Comparison of ENCODE assay signal across 9 cellular contexts in genomic region chr15:92095691-92096090, GRCh38.
DNase-seq lines count a peak whose midpoint lies in the region; ATAC-seq and TF ChIP-seq lines count a peak whose summit lies in the region.
"Had no signal": no experiment of that assay in that cellular context is flagged by ENCODE, and none has a peak within 500 bp of the region (broad histone marks: within the 10 kb centered on the region; RNA-seq: fewer than 3 reads in every experiment).

No MANE protein-coding gene starts in this region.

- POLR2A ChIA-PET in CD4-positive, alpha-beta memory T cell (lab: Charles Lee; ENCODE audit: partially characterized antibody): interaction anchor here (0.8 to 1.0 kb wide), 2 partner anchors 289 to 619 kb away, joined by 3 read pairs; no protein-coding TSS in a partner anchor

- H3K27ac ChIP-seq in CD4-positive, alpha-beta memory T cell (ENCODE audit: low read depth, low read length): peak overlapping the region; percentile 33
- H3K27ac ChIP-seq in GM23338 (ENCODE audit: low read depth): no peak overlapping the region

- no peaks in the 10 kb centered on the region for H3K9me3 ChIP-seq in CD4-positive, alpha-beta memory T cell (ENCODE audit: control insufficient read depth in 1 of 2, low read length in 2 of 2)

- CTCF ChIA-PET in CD4-positive, alpha-beta memory T cell (lab: Charles Lee; ENCODE audit: partially characterized antibody): interaction anchor here (0.8 to 3.3 kb wide), 7 partner anchors 10 to 619 kb away, joined by 3 to 13 read pairs (median 6); no protein-coding TSS in a partner anchor

- H2AFZ ChIP-seq in GM23338: no peak overlapping the region

- no peak overlapping the region for H3K4me3 ChIP-seq in CD4-positive, alpha-beta memory T cell (ENCODE audit: low read length in 2 of 2)
- H3K4me3 ChIP-seq in GM23338: no peak overlapping the region

- H3K9me3 Mint-ChIP-seq in CD4-positive, alpha-beta memory T cell: peaks cover 0 to 2% (median 0%) of the 10 kb centered on the region in 8 donors
- no peaks in the 10 kb centered on the region for H3K9me3 Mint-ChIP-seq in GM23338
- H3K9me3 Mint-ChIP-seq: stimulated activated naive CD8-positive, alpha-beta T cell treated with anti-CD3 and anti-CD28 coated beads, Interleukin-15, Interleukin-2, amounts not matched to agents 100 ng/mL and 50 ng/mL, for 24 hours had no signal

- peak; percentile 43 to 64 (median 56) for DNase-seq in CD4-positive, alpha-beta memory T cell
- DNase-seq in GM19238 (ENCODE audit: insufficient read length, low spot score) (peak; percentile 44), UCSD-AML1 (lab: John Stamatoyannopoulos, UW; ENCODE audit: unreplicated experiment) (peak; percentile 42), GM23338 (ENCODE audit: low spot score) (no peak), DMS153 treated with DMSO at 0.1 percent for 48 hours (lab: John Stamatoyannopoulos, UW; ENCODE audit: unreplicated experiment) (no peak), cerebellar cortex (ENCODE audit: low spot score) (no peak)

- TF ChIP-seq CTCF in GM23338 (conservative IDR thresholded peaks at IDR 0.05; ENCODE audit: low read depth in 2 of 2): no peak

- H3K27me3 ChIP-seq in CD4-positive, alpha-beta memory T cell (ENCODE audit: insufficient read depth, low read length): no peaks in the 10 kb centered on the region
- H3K27me3 ChIP-seq in GM23338 (ENCODE audit: insufficient read depth): no peaks in the 10 kb centered on the region

- no peaks in the 10 kb centered on the region for H4K20me1 ChIP-seq in GM23338 (replicated peaks; ENCODE audit: insufficient read depth)

- H3F3A ChIP-seq in GM23338 (replicated peaks; ENCODE audit: low read depth): 0 out of 2 replicates have a peak, but pooled peaks cover 3% of the 10 kb centered on the region

- peaks cover 40% of the 10 kb centered on the region for H3K4me1 ChIP-seq in CD4-positive, alpha-beta memory T cell (ENCODE audit: insufficient read depth, low read length)
- no peaks in the 10 kb centered on the region; the same call in 1 of the 2 replicates for H3K4me1 ChIP-seq in GM23338 (ENCODE audit: insufficient read depth)

- peaks cover 10 to 19% of the 10 kb centered on the region in 2 donors for H3K36me3 Mint-ChIP-seq in CD4-positive, alpha-beta memory T cell
- H3K36me3 Mint-ChIP-seq in GM23338 (ENCODE audit: low read depth): peaks cover 5% of the 10 kb centered on the region; the same call in 2 of the 3 replicates

- ATAC-seq in HG03095 (IDR thresholded peaks at IDR 0.05; ENCODE audit: unreplicated experiment): peak; percentile 86
- no peak for ATAC-seq in HG03045 (IDR thresholded peaks at IDR 0.05; ENCODE audit: unreplicated experiment)
- no peak for ATAC-seq in GM23338

- H3K4me3 Mint-ChIP-seq in CD4-positive, alpha-beta memory T cell: peak overlapping the region in 7 of 8 donors; percentile 56 to 80 (median 67)
- H3K4me3 Mint-ChIP-seq in GM23338: no peak overlapping the region
- H3K4me3 Mint-ChIP-seq: stimulated activated naive CD8-positive, alpha-beta T cell treated with anti-CD3 and anti-CD28 coated beads, Interleukin-15, Interleukin-2, amounts not matched to agents 100 ng/mL and 50 ng/mL, for 24 hours had no signal

- peaks cover 48 to 78% (median 57%) of the 10 kb centered on the region in 4 donors for H3K4me1 Mint-ChIP-seq in CD4-positive, alpha-beta memory T cell
- peaks cover 26% of the 10 kb centered on the region for H3K4me1 Mint-ChIP-seq in GM23338

- H3K4me2 ChIP-seq in GM23338: no peak overlapping the region

- H3K27me3 Mint-ChIP-seq in CD4-positive, alpha-beta memory T cell: no peaks in the 10 kb centered on the region
- peaks cover 2% of the 10 kb centered on the region for H3K27me3 Mint-ChIP-seq in GM23338 (ENCODE audit: insufficient read depth, low read depth, poor library complexity)
- H3K27me3 Mint-ChIP-seq: stimulated activated naive CD8-positive, alpha-beta T cell treated with anti-CD3 and anti-CD28 coated beads, Interleukin-15, Interleukin-2, amounts not matched to agents 100 ng/mL and 50 ng/mL, for 24 hours had no signal

- no peaks in the 10 kb centered on the region for H3K9me2 ChIP-seq in GM23338 (ENCODE audit: insufficient read depth)

- no peaks in the 10 kb centered on the region for H3K36me3 ChIP-seq in CD4-positive, alpha-beta memory T cell (ENCODE audit: insufficient read depth, low read length)
- no peaks in the 10 kb centered on the region for H3K36me3 ChIP-seq in GM23338 (ENCODE audit: insufficient read depth)

- peak overlapping the region; percentile 84 to 97 (median 92) for H3K27ac Mint-ChIP-seq in CD4-positive, alpha-beta memory T cell
- H3K27ac Mint-ChIP-seq in GM23338: no peak overlapping the region
- H3K27ac Mint-ChIP-seq: stimulated activated naive CD8-positive, alpha-beta T cell treated with anti-CD3 and anti-CD28 coated beads, Interleukin-15, Interleukin-2, amounts not matched to agents 100 ng/mL and 50 ng/mL, for 24 hours had no signal

- intact Hi-C loops in CD4-positive, alpha-beta memory T cell (cut with micrococcal nuclease): no loop called here

- no peaks in the 10 kb centered on the region for H3K79me2 ChIP-seq in GM23338 (replicated peaks; ENCODE audit: insufficient read depth)

TF ChIP-seq in GM23338, 12 proteins besides CTCF, POLR2A, EP300 and RAD21 (continues in another document):
- TF ChIP-seq CREB1 (CRISPR knock-in tag; IDR thresholded peaks at IDR 0.05; ENCODE audit: low read depth): no peak
- TF ChIP-seq ZNF331 (CRISPR knock-in tag; IDR thresholded peaks at IDR 0.05; ENCODE audit: low read depth): no peak
- no peak for TF ChIP-seq STAT1 (IDR thresholded peaks at IDR 0.05; ENCODE audit: unreplicated experiment)
- TF ChIP-seq EZH2 (IDR thresholded peaks at IDR 0.05; ENCODE audit: low read depth, unreplicated experiment): no peak
- TF ChIP-seq, protein P1, sequence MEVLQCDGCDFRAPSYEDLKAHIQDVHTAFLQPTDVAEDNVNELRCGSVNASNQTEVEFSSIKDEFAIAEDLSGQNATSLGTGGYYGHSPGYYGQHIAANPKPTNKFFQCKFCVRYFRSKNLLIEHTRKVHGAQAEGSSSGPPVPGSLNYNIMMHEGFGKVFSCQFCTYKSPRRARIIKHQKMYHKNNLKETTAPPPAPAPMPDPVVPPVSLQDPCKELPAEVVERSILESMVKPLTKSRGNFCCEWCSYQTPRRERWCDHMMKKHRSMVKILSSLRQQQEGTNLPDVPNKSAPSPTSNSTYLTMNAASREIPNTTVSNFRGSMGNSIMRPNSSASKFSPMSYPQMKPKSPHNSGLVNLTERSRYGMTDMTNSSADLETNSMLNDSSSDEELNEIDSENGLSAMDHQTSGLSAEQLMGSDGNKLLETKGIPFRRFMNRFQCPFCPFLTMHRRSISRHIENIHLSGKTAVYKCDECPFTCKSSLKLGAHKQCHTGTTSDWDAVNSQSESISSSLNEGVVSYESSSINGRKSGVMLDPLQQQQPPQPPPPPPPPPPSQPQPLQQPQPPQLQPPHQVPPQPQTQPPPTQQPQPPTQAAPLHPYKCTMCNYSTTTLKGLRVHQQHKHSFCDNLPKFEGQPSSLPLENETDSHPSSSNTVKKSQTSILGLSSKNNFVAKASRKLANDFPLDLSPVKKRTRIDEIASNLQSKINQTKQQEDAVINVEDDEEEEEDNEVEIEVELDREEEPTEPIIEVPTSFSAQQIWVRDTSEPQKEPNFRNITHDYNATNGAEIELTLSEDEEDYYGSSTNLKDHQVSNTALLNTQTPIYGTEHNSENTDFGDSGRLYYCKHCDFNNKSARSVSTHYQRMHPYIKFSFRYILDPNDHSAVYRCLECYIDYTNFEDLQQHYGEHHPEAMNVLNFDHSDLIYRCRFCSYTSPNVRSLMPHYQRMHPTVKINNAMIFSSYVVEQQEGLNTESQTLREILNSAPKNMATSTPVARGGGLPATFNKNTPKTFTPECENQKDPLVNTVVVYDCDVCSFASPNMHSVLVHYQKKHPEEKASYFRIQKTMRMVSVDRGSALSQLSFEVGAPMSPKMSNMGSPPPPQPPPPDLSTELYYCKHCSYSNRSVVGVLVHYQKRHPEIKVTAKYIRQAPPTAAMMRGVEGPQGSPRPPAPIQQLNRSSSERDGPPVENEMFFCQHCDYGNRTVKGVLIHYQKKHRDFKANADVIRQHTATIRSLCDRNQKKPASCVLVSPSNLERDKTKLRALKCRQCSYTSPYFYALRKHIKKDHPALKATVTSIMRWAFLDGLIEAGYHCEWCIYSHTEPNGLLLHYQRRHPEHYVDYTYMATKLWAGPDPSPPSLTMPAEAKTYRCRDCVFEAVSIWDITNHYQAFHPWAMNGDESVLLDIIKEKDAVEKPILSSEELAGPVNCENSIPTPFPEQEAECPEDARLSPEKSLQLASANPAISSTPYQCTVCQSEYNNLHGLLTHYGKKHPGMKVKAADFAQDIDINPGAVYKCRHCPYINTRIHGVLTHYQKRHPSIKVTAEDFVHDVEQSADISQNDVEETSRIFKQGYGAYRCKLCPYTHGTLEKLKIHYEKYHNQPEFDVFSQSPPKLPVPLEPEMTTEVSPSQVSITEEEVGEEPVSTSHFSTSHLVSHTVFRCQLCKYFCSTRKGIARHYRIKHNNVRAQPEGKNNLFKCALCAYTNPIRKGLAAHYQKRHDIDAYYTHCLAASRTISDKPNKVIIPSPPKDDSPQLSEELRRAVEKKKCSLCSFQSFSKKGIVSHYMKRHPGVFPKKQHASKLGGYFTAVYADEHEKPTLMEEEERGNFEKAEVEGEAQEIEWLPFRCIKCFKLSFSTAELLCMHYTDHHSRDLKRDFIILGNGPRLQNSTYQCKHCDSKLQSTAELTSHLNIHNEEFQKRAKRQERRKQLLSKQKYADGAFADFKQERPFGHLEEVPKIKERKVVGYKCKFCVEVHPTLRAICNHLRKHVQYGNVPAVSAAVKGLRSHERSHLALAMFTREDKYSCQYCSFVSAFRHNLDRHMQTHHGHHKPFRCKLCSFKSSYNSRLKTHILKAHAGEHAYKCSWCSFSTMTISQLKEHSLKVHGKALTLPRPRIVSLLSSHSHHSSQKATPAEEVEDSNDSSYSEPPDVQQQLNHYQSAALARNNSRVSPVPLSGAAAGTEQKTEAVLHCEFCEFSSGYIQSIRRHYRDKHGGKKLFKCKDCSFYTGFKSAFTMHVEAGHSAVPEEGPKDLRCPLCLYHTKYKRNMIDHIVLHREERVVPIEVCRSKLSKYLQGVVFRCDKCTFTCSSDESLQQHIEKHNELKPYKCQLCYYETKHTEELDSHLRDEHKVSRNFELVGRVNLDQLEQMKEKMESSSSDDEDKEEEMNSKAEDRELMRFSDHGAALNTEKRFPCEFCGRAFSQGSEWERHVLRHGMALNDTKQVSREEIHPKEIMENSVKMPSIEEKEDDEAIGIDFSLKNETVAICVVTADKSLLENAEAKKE (CRISPR knock-in tag; IDR thresholded peaks at IDR 0.05): no peak
- no peak for TF ChIP-seq EZH2phosphoT487 (IDR thresholded peaks at IDR 0.05; ENCODE audit: unreplicated experiment)

Comparison
In these comparisons a context has a peak if more than half of its experiments do, and no peak if none do; other contexts are left out.
1. DNase-seq: peak in CD4-positive, alpha-beta memory T cell (5 of 5), GM19238 (single experiment) and UCSD-AML1 (single experiment); none in GM23338 (single experiment), DMS153 treated with DMSO at 0.1 percent for 48 hours (single experiment) and cerebellar cortex (single experiment).